ENCODE assay signal across 1 cellular context in genomic region chr14:24390696-24391468, GRCh38.
TF ChIP-seq lines count a peak whose summit lies in the region.

No MANE protein-coding gene starts in this region.

TF ChIP-seq in H1, 55 proteins besides CTCF, POLR2A, EP300 and RAD21:
- TF ChIP-seq CREB1 (IDR thresholded peaks at IDR 0.05) = no peak
- TF ChIP-seq EGR1 (IDR thresholded peaks at IDR 0.05; ENCODE audit: borderline replicate concordance, low read depth, low read length) = no peak
- no peak for TF ChIP-seq JUND (IDR thresholded peaks at IDR 0.05; ENCODE audit: low read length)
- no peak for TF ChIP-seq ASH2L (IDR thresholded peaks at IDR 0.05; ENCODE audit: low read length)
- TF ChIP-seq SP1 (IDR thresholded peaks at IDR 0.05; ENCODE audit: low read depth, low read length) = no peak
- no peak for TF ChIP-seq TAF7 (optimal IDR thresholded peaks at IDR 0.05; ENCODE audit: borderline replicate concordance, low read depth, low read length)
